Comparison of ENCODE assay signal across 11 cellular contexts in genomic region chr2:64035067-64035942, GRCh38. TPM values are rescaled to one million over a fixed set of nuclear protein-coding genes. Genes with fewer than 3 reads are reported as not detected.
DNase-seq lines count a peak whose midpoint lies in the region; ATAC-seq and TF ChIP-seq lines count a peak whose summit lies in the region.
"Had no signal": no experiment of that assay in that cellular context is flagged by ENCODE, and none has a peak within 500 bp of the region (broad histone marks: within the 10 kb centered on the region; RNA-seq: fewer than 3 reads in every experiment).

No MANE protein-coding gene starts in this region.

- H3K4me1 ChIP-seq in KMS-11 (ENCODE audit: low read depth, poor library complexity, severe bottlenecking): peaks cover 62% of the 10 kb centered on the region
- peaks cover 20 to 35% of the 10 kb centered on the region in 2 donors for H3K4me1 ChIP-seq in naive thymus-derived CD4-positive, alpha-beta T cell (ENCODE audit: control insufficient read depth in 2 of 2, insufficient read depth in 2 of 2, low read length in 2 of 2)

- H2AFZ ChIP-seq in KMS-11 (ENCODE audit: low read depth): peak overlapping the region; percentile 40; the same call in 1 of the 2 replicates

- TF ChIP-seq CTCF in KMS-11 (conservative IDR thresholded peaks at IDR 0.05; ENCODE audit: low read depth, low read length): no peak

- H3K36me3 ChIP-seq in KMS-11 (ENCODE audit: insufficient read depth): no peaks in the 10 kb centered on the region
- no peaks in the 10 kb centered on the region for H3K36me3 ChIP-seq in naive thymus-derived CD4-positive, alpha-beta T cell (ENCODE audit: control insufficient read depth in 2 of 3, insufficient read depth in 3 of 3, low read length in 3 of 3)

- H3K4me3 Mint-ChIP-seq in naive thymus-derived CD4-positive, alpha-beta T cell: peak overlapping the region in 9 of 10 donors; percentile 40 to 86 (median 60)
- H3K4me3 Mint-ChIP-seq: neural crest cell had no signal

- POLR2A ChIA-PET in naive thymus-derived CD4-positive, alpha-beta T cell (lab: Charles Lee): interaction anchor here (0.6 to 3.1 kb wide), 5 partner anchors 8 to 295 kb away, joined by 3 to 19 read pairs (median 4); partner anchors contain the start of gene VPS54

- H3K9ac ChIP-seq in KMS-11: peak overlapping the region; percentile 36; the same call in 1 of the 2 replicates

- H3K79me2 ChIP-seq in KMS-11 (ENCODE audit: insufficient read depth, low read depth): no peaks in the 10 kb centered on the region

- H3K27ac ChIP-seq in KMS-11: peak overlapping the region; percentile 81
- peak overlapping the region; percentile 54 for H3K27ac ChIP-seq in naive thymus-derived CD4-positive, alpha-beta T cell (ENCODE audit: low read depth, low read length)

- ATAC-seq in naive thymus-derived CD4-positive, alpha-beta T cell: no peak
- no peak for ATAC-seq in HG03039 (IDR thresholded peaks at IDR 0.05; ENCODE audit: unreplicated experiment)

- CTCF ChIA-PET in naive thymus-derived CD4-positive, alpha-beta T cell (lab: Charles Lee): interaction anchor here (1.3 to 2.0 kb wide), 2 partner anchors 15 to 292 kb away, joined by 3 to 11 read pairs; no protein-coding TSS in a partner anchor

- peak overlapping the region; percentile 91 for H3K4me2 ChIP-seq in KMS-11

- no peaks in the 10 kb centered on the region for H3K9me3 ChIP-seq in naive thymus-derived CD4-positive, alpha-beta T cell (ENCODE audit: control insufficient read depth in 2 of 3, low read length in 3 of 3)

- H4K20me1 ChIP-seq in KMS-11 (ENCODE audit: insufficient read depth): no peaks in the 10 kb centered on the region

- H3K9me3 Mint-ChIP-seq in naive thymus-derived CD4-positive, alpha-beta T cell: peaks cover 0 to 21% (median 0%) of the 10 kb centered on the region in 11 donors
- H3K9me3 Mint-ChIP-seq: neural crest cell had no signal

- H3K36me3 Mint-ChIP-seq in naive thymus-derived CD4-positive, alpha-beta T cell: peaks cover 0 to 19% (median 0%) of the 10 kb centered on the region in 5 donors

- peak overlapping the region; percentile 49 to 93 (median 81) for H3K27ac Mint-ChIP-seq in naive thymus-derived CD4-positive, alpha-beta T cell

- no peaks in the 10 kb centered on the region for H3K27me3 ChIP-seq in KMS-11 (ENCODE audit: insufficient read depth, low read depth)
- H3K27me3 ChIP-seq in naive thymus-derived CD4-positive, alpha-beta T cell (ENCODE audit: control insufficient read depth in 2 of 2, insufficient read depth in 2 of 2, low read length in 2 of 2): no peaks in the 10 kb centered on the region

- DNase-seq in NCI-H510A treated with DMSO at 0.1 percent for 48 hours (lab: John Stamatoyannopoulos, UW): peak; percentile 24
- DNase-seq in NCI-H510A (lab: John Stamatoyannopoulos, UW): no peak
- DNase-seq in activated naive CD4-positive, alpha-beta T cell treated with anti-CD3 and anti-CD28 coated beads, Interleukin-2, amount 50 U/mL, for 16 hours: peak; percentile 16
- peak in 1 of 9 donors; percentile 14 for DNase-seq in naive thymus-derived CD4-positive, alpha-beta T cell
- no peak for DNase-seq in SKM-1 treated with dmso at 0.1 percent for 144 hours (lab: John Stamatoyannopoulos, UW; ENCODE audit: unreplicated experiment)
- no peak for DNase-seq in NCI-H2081 treated with DMSO at 0.1 percent for 48 hours (lab: John Stamatoyannopoulos, UW)
- DNase-seq: cortex of kidney, NCI-H1048 had no signal

- no peak overlapping the region for H3K4me3 ChIP-seq in KMS-11 (IDR thresholded peaks at IDR 0.05; ENCODE audit: insufficient read depth, low read depth, low read length)
- no peak overlapping the region for H3K4me3 ChIP-seq in naive thymus-derived CD4-positive, alpha-beta T cell (ENCODE audit: low read length)

- peaks cover 0 to 3% (median 0%) of the 10 kb centered on the region in 5 donors for H3K27me3 Mint-ChIP-seq in naive thymus-derived CD4-positive, alpha-beta T cell

- intact Hi-C loops in naive thymus-derived CD4-positive, alpha-beta T cell (cut with micrococcal nuclease): loop anchor here (5.0 kb wide), 4 partner anchors 58 to 1022 kb away; partner anchors contain the start of genes CEP68 (in 1 of the 2) and SLC1A4 (in 1 of the 2)

- H3K4me1 Mint-ChIP-seq in naive thymus-derived CD4-positive, alpha-beta T cell: peaks cover 22 to 62% (median 52%) of the 10 kb centered on the region in 7 donors

RNA-seq across cellular contexts. Expression of gene VPS54, which starts 16.1 kb away (rescaled TPM):
- 10 to 100 TPM; 13.2 to 20.8 (median 15.6) TPM for total RNA-seq in naive thymus-derived CD4-positive, alpha-beta T cell
- 10 to 100 TPM in 1 of 2 donors, 1 to 10 TPM in 1; 4.5 to 11.4 TPM for polyA plus RNA-seq in naive thymus-derived CD4-positive, alpha-beta T cell

Comparison
In these comparisons a context has a peak if more than half of its experiments do, and no peak if none do; other contexts are left out.
1. DNase-seq: peak in NCI-H510A treated with DMSO at 0.1 percent for 48 hours (single experiment) and activated naive CD4-positive, alpha-beta T cell treated with anti-CD3 and anti-CD28 coated beads, Interleukin-2, amount 50 U/mL, for 16 hours (single experiment); none in NCI-H510A (single experiment), SKM-1 treated with dmso at 0.1 percent for 144 hours (single experiment) and NCI-H2081 treated with DMSO at 0.1 percent for 48 hours (single experiment).